18 cellular contexts compared by ENCODE assay signal in the genomic region with DNA sequence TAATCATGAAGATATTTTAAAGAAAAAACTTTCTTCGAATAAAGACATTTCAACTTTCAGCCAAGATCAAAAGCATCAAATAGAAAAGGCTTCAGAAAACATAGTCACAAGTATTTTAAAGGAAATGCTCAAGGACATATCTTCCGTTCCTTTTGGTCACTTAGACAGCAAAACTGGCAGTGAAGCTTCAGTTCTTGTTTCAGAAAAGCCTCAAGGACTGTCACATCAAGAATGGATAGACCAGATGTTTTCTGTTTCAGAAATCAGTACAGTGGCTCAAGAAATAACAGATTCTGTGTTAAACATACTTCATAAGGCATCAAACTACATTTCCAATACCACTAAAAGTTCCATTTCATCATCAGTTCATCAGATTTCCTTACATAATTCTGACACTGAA. TPM values are rescaled to one million over a fixed set of nuclear protein-coding genes. Genes with fewer than 3 reads are reported as not detected.
DNase-seq lines count a peak whose midpoint lies in the region; ATAC-seq and TF ChIP-seq lines count a peak whose summit lies in the region.
"Had no signal": no experiment of that assay in that cellular context is flagged by ENCODE, and none has a peak within 500 bp of the region (broad histone marks: within the 10 kb centered on the region; RNA-seq: fewer than 3 reads in every experiment).

No MANE protein-coding gene starts in this region.

- no peak for TF ChIP-seq CTCF in GM12865 (IDR thresholded peaks at IDR 0.05; ENCODE audit: insufficient read depth, low read depth, low read length, missing control alignments)

- ATAC-seq in GM19025 (IDR thresholded peaks at IDR 0.05; ENCODE audit: low read depth, unreplicated experiment): peak; percentile 41
- ATAC-seq in GM21576 (IDR thresholded peaks at IDR 0.05; ENCODE audit: unreplicated experiment): peak; percentile 44
- peak; percentile 39 for ATAC-seq in HG03175 (IDR thresholded peaks at IDR 0.05; ENCODE audit: unreplicated experiment)
- no peak for ATAC-seq in left colon

- DNase-seq in GM12865 (ENCODE audit: low read depth): peak; percentile 51
- no peak for DNase-seq in C1 segment of cervical spinal cord (lab: John Stamatoyannopoulos, UW)
- no peak for DNase-seq in A172 (ENCODE audit: low spot score)
- DNase-seq in left colon: no peak
- no peak for DNase-seq in HPDE6-E6E7 (ENCODE audit: extremely low spot score)
- DNase-seq: 8988T, HCEC 1CT, Kasumi-1, NCI-H1417 treated with DMSO at 0.1 percent for 48 hours, NCI-H2029, NCI-H2171 treated with DMSO at 0.1 percent for 48 hours, NCI-H82, SIG-M5, T-helper 2 cell had no signal

- no peak overlapping the region for H3K4me3 ChIP-seq in GM12865 (ENCODE audit: low read depth, low read length)
- H3K4me3 ChIP-seq: BLaER1 treated with 17β-estradiol and CSF1 and Interleukin-3, amounts not matched to agents 10 nM and 100 nM had no signal

- intact Hi-C loops in left colon (cut with DNase I, micrococcal nuclease): no loop called here

RNA-seq across cellular contexts. Expression of a gene that starts 51.8 kb away (rescaled TPM):
- 0.03 TPM in 1 of 2 replicates, not detected in the other for total RNA-seq in A172 (2014; rRNA removed; shearing (Covaris generic))
- total RNA-seq in left colon: 10 to 100 TPM; 10.6 to 17.2 TPM

Comparison
In these comparisons a context has a peak if more than half of its experiments do, and no peak if none do; other contexts are left out.
1. RNA of a gene that starts 51.8 kb away (total RNA-seq): 10.6 to 17.2 TPM in left colon; 0.03 TPM in A172; every median in the first group is over 10 times any median in the second.